21 cellular contexts compared by ENCODE assay signal in genomic region chr5:178081571-178082244, GRCh38. TPM values are rescaled to one million over a fixed set of nuclear protein-coding genes. Genes with fewer than 3 reads are reported as not detected.
DNase-seq lines count a peak whose midpoint lies in the region; ATAC-seq, FAIRE-seq and TF ChIP-seq lines count a peak whose summit lies in the region.
"Had no signal": no experiment of that assay in that cellular context is flagged by ENCODE, and none has a peak within 500 bp of the region (broad histone marks: within the 10 kb centered on the region; RNA-seq: fewer than 3 reads in every experiment).

No MANE protein-coding gene starts in this region.

- H3K36me3 ChIP-seq in PC-9 (ENCODE audit: low read depth) = no peaks in the 10 kb centered on the region
- H3K36me3 ChIP-seq: BLaER1 treated with 17β-estradiol and CSF1 and Interleukin-3, amounts not matched to agents 10 nM and 100 nM had no signal

- DNase-seq in SIG-M5 treated with dmso at 0.1 percent for 504 hours (lab: John Stamatoyannopoulos, UW; ENCODE audit: unreplicated experiment) (peak; percentile 84), SIG-M5 (lab: John Stamatoyannopoulos, UW) (no peak), PC-9 (peak; percentile 67 to 79), islet precursor cell (peak; percentile 94), COLO668 (lab: John Stamatoyannopoulos, UW; ENCODE audit: unreplicated experiment) (no peak), urothelium cell line (ENCODE audit: low spot score) (no peak)
- DNase-seq in stimulated activated naive B cell treated with anti-CD40 and anti-IgM and Interleukin-4, amounts not matched to agents 10 μg/mL and 1 μg/mL and 100 μg/mL, for 72 hours = no peak
- DNase-seq in activated CD8-positive, alpha-beta memory T cell treated with anti-CD3 and anti-CD28 coated beads, Interleukin-2, amount 50 U/mL, for 48 hours = no peak
- DNase-seq: CD8-positive, alpha-beta memory T cell; GDM1; KG1; NCI-H1092 treated with DMSO at 0.1 percent for 48 hours; NCI-H2029 treated with DMSO at 0.1 percent for 48 hours; NCI-H2171; NCI-H526 treated with DMSO at 0.1 percent for 48 hours; SHP77; SK-N-SH had no signal

- peaks cover 5 to 14% of the 10 kb centered on the region in 2 donors for H3K27me3 Mint-ChIP-seq in stimulated activated naive B cell treated with anti-CD40 and anti-IgM and Interleukin-4, amounts not matched to agents 10 μg/mL and 1 μg/mL and 100 μg/mL, for 72 hours

- H3K36me3 Mint-ChIP-seq in stimulated activated naive B cell treated with anti-CD40 and anti-IgM and Interleukin-4, amounts not matched to agents 10 μg/mL and 1 μg/mL and 100 μg/mL, for 72 hours = no peaks in the 10 kb centered on the region
- H3K36me3 Mint-ChIP-seq: CD8-positive, alpha-beta memory T cell had no signal

- H3K4me3 ChIP-seq in PC-9 = peak overlapping the region; percentile 10; the same call in 1 of the 2 replicates
- H3K4me3 ChIP-seq: BLaER1 treated with 17β-estradiol and CSF1 and Interleukin-3, amounts not matched to agents 10 nM and 100 nM had no signal

- no peaks in the 10 kb centered on the region for H3K9me2 ChIP-seq in PC-9 (ENCODE audit: insufficient read depth)
- H3K9me2 ChIP-seq: SK-N-SH had no signal

- H3F3A ChIP-seq in PC-9 (ENCODE audit: insufficient read depth, low read depth) = peaks cover 48% of the 10 kb centered on the region

- H3K4me3 Mint-ChIP-seq in stimulated activated naive B cell treated with anti-CD40 and anti-IgM and Interleukin-4, amounts not matched to agents 10 μg/mL and 1 μg/mL and 100 μg/mL, for 72 hours = no peak overlapping the region
- H3K4me3 Mint-ChIP-seq: CD8-positive, alpha-beta memory T cell had no signal

- H3K27ac Mint-ChIP-seq in stimulated activated naive B cell treated with anti-CD40 and anti-IgM and Interleukin-4, amounts not matched to agents 10 μg/mL and 1 μg/mL and 100 μg/mL, for 72 hours = peak overlapping the region; percentile 7

- no peaks in the 10 kb centered on the region for H3K4me1 Mint-ChIP-seq in stimulated activated naive B cell treated with anti-CD40 and anti-IgM and Interleukin-4, amounts not matched to agents 10 μg/mL and 1 μg/mL and 100 μg/mL, for 72 hours
- H3K4me1 Mint-ChIP-seq: CD8-positive, alpha-beta memory T cell had no signal

- POLR2A ChIA-PET in PC-9 (lab: Charles Lee; ENCODE audit: unreplicated experiment) = no interaction called here

- intact Hi-C loops in PC-9 (cut with micrococcal nuclease; ENCODE audit: unreplicated experiment) = no loop called here

- H2AFZ ChIP-seq in PC-9 = no peak overlapping the region

- peak overlapping the region; percentile 71 for H3K4me2 ChIP-seq in PC-9
- H3K4me2 ChIP-seq: BLaER1 treated with 17β-estradiol and CSF1 and Interleukin-3, amounts not matched to agents 10 nM and 100 nM; SK-N-SH had no signal

- H3K4me1 ChIP-seq in PC-9 (replicated peaks; ENCODE audit: insufficient read depth) = peaks cover 70% of the 10 kb centered on the region

- H3K79me2 ChIP-seq in PC-9 (ENCODE audit: low read depth) = no peaks in the 10 kb centered on the region

- peak overlapping the region; percentile 41 for H3K27ac ChIP-seq in PC-9
- H3K27ac ChIP-seq: 22Rv1; BLaER1 treated with 17β-estradiol and CSF1 and Interleukin-3, amounts not matched to agents 10 nM and 100 nM; HL-60 had no signal

- no TSS peak for BruUV-seq in PC-9 (replicated peaks; lab: Mats Ljungman, UMichigan)

- TF ChIP-seq CTCF in PC-9 (conservative IDR thresholded peaks at IDR 0.05) = no peak

- H3K9me3 ChIP-seq in PC-9 (ENCODE audit: insufficient read depth, low read depth) = no peaks in the 10 kb centered on the region
- H3K9me3 ChIP-seq: SK-N-SH had no signal

- H4K20me1 ChIP-seq in PC-9 (ENCODE audit: insufficient read depth) = no peaks in the 10 kb centered on the region
- H4K20me1 ChIP-seq: BLaER1 treated with 17β-estradiol and CSF1 and Interleukin-3, amounts not matched to agents 10 nM and 100 nM had no signal

- no peak for ATAC-seq in stimulated activated naive B cell treated with anti-CD40 and anti-IgM and Interleukin-4, amounts not matched to agents 10 μg/mL and 1 μg/mL and 100 μg/mL, for 72 hours (replicated peaks)

- H3K9me3 Mint-ChIP-seq in stimulated activated naive B cell treated with anti-CD40 and anti-IgM and Interleukin-4, amounts not matched to agents 10 μg/mL and 1 μg/mL and 100 μg/mL, for 72 hours = no peaks in the 10 kb centered on the region
- H3K9me3 Mint-ChIP-seq: CD8-positive, alpha-beta memory T cell had no signal

- CTCF ChIA-PET in PC-9 (lab: Charles Lee) = no interaction called here

- no peaks in the 10 kb centered on the region for H3K27me3 ChIP-seq in PC-9 (ENCODE audit: insufficient read depth, low read depth)
- H3K27me3 ChIP-seq: BLaER1 treated with 17β-estradiol and CSF1 and Interleukin-3, amounts not matched to agents 10 nM and 100 nM had no signal

- FAIRE-seq in urothelium cell line (lab: Jason Lieb, UNC) = no peak
- FAIRE-seq: H54 had no signal

RNA-seq across cellular contexts. Expression of gene N4BP3, which starts 31.6 kb away (rescaled TPM):
- total RNA-seq in PC-9 (2021) = 0.81 and 1.1 TPM in 2 replicates

RNA-seq across cellular contexts. Expression of gene RMND5B, which starts 49.1 kb away (rescaled TPM):
- total RNA-seq in PC-9 (2021) = 30.3 and 35.1 TPM in 2 replicates

Comparison
In these comparisons a context has a peak if more than half of its experiments do, and no peak if none do; other contexts are left out.
1. DNase-seq: peak in SIG-M5 treated with dmso at 0.1 percent for 504 hours (single experiment), PC-9 (2 of 2) and islet precursor cell (single experiment); none in SIG-M5 (single experiment), stimulated activated naive B cell treated with anti-CD40 and anti-IgM and Interleukin-4, amounts not matched to agents 10 μg/mL and 1 μg/mL and 100 μg/mL, for 72 hours (single experiment), COLO668 (single experiment), urothelium cell line (single experiment) and activated CD8-positive, alpha-beta memory T cell treated with anti-CD3 and anti-CD28 coated beads, Interleukin-2, amount 50 U/mL, for 48 hours (single experiment).